ENCODE assay signal across 12 cellular contexts in the genomic region with DNA sequence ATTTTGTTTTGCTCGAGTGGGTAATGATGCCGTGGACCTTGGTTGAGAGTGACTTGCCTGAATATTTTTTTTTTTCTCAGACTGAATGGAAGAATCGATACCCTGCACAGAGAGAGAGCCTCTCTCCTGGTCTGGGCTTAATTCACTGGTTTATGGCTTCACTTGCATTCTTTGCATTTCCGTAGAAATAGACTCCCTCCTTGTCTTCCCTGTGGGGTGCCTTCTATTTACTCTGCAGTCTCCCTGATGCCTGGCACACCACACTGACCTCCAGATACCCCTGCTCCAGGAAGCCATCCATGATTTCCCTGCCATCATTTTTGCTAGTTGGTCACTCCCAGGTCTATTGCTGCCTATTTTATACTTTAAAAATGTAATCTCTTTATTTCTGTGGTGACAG.
"Had no signal": no experiment of that assay in that cellular context is flagged by ENCODE, and none has a peak within 500 bp of the region (broad histone marks: within the 10 kb centered on the region; RNA-seq: fewer than 3 reads in every experiment).

No MANE protein-coding gene starts in this region.

- H3K4me1 Mint-ChIP-seq: activated naive CD4-positive, alpha-beta T cell treated with anti-CD3 and anti-CD28 coated beads, Interleukin-2, amount 10 ng/mL, durations not matched to agents 7 days and 5 days; nephron had no signal

- H3K36me3 Mint-ChIP-seq: type B pancreatic cell had no signal

- H3K27me3 ChIP-seq: esophagus squamous epithelium had no signal

- H3K9me3 ChIP-seq: esophagus squamous epithelium had no signal

- H3K4me3 ChIP-seq: coronary artery, esophagus squamous epithelium had no signal

- H3K27ac Mint-ChIP-seq: activated naive CD4-positive, alpha-beta T cell treated with anti-CD3 and anti-CD28 coated beads, Interleukin-2, amount 10 ng/mL, durations not matched to agents 7 days and 5 days; nephron; stimulated activated naive CD8-positive, alpha-beta T cell treated with anti-CD3 and anti-CD28 coated beads, Interleukin-15, Interleukin-2, amounts not matched to agents 100 ng/mL and 50 ng/mL, for 24 hours; type B pancreatic cell had no signal

- H3K4me3 Mint-ChIP-seq: activated naive CD4-positive, alpha-beta T cell treated with anti-CD3 and anti-CD28 coated beads, Interleukin-2, amount 10 ng/mL, durations not matched to agents 7 days and 5 days; nephron; stimulated activated naive CD8-positive, alpha-beta T cell treated with anti-CD3 and anti-CD28 coated beads, Interleukin-15, Interleukin-2, amounts not matched to agents 100 ng/mL and 50 ng/mL, for 24 hours; type B pancreatic cell had no signal

- H3K27me3 Mint-ChIP-seq: activated naive CD4-positive, alpha-beta T cell treated with anti-CD3 and anti-CD28 coated beads, Interleukin-2, amount 10 ng/mL, durations not matched to agents 7 days and 5 days; stimulated activated naive CD8-positive, alpha-beta T cell treated with anti-CD3 and anti-CD28 coated beads, Interleukin-15, Interleukin-2, amounts not matched to agents 100 ng/mL and 50 ng/mL, for 24 hours; type B pancreatic cell had no signal

- DNase-seq: activated naive CD4-positive, alpha-beta T cell treated with anti-CD3 and anti-CD28 coated beads, Interleukin-2, amount 10 ng/mL, durations not matched to agents 7 days and 5 days; activated T-cell treated with anti-CD3 and anti-CD28 coated beads for 4 hours; caudate nucleus; esophagus squamous epithelium; hippocampal formation; kidney glomerular epithelial cell had no signal

- H3K27ac ChIP-seq: coronary artery, esophagus squamous epithelium had no signal

- ATAC-seq: activated CD4-positive, CD25-positive, alpha-beta regulatory T cell treated with anti-CD3 and anti-CD28 coated beads, Interleukin-2, amount 50 U/mL, for 24 hours; sciatic nerve had no signal

- H3K4me1 ChIP-seq: esophagus squamous epithelium had no signal

- H3K9me3 Mint-ChIP-seq: nephron, type B pancreatic cell had no signal
